In genomic region chr17:7777017-7777416, GRCh38 we compare ENCODE assay signal across 2 cellular contexts.
TF ChIP-seq lines count a peak whose summit lies in the region.

No MANE protein-coding gene starts in this region.

TF ChIP-seq in GM23338, 12 proteins besides CTCF, POLR2A, EP300 and RAD21 (continued from another document):
- TF ChIP-seq, protein P1, sequence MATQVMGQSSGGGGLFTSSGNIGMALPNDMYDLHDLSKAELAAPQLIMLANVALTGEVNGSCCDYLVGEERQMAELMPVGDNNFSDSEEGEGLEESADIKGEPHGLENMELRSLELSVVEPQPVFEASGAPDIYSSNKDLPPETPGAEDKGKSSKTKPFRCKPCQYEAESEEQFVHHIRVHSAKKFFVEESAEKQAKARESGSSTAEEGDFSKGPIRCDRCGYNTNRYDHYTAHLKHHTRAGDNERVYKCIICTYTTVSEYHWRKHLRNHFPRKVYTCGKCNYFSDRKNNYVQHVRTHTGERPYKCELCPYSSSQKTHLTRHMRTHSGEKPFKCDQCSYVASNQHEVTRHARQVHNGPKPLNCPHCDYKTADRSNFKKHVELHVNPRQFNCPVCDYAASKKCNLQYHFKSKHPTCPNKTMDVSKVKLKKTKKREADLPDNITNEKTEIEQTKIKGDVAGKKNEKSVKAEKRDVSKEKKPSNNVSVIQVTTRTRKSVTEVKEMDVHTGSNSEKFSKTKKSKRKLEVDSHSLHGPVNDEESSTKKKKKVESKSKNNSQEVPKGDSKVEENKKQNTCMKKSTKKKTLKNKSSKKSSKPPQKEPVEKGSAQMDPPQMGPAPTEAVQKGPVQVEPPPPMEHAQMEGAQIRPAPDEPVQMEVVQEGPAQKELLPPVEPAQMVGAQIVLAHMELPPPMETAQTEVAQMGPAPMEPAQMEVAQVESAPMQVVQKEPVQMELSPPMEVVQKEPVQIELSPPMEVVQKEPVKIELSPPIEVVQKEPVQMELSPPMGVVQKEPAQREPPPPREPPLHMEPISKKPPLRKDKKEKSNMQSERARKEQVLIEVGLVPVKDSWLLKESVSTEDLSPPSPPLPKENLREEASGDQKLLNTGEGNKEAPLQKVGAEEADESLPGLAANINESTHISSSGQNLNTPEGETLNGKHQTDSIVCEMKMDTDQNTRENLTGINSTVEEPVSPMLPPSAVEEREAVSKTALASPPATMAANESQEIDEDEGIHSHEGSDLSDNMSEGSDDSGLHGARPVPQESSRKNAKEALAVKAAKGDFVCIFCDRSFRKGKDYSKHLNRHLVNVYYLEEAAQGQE (IDR thresholded peaks at IDR 0.05; ENCODE audit: unreplicated experiment): no peak
- TF ChIP-seq EZH2 (IDR thresholded peaks at IDR 0.05; ENCODE audit: low read depth, unreplicated experiment) (no peak), STAT1 (IDR thresholded peaks at IDR 0.05; ENCODE audit: unreplicated experiment) (no peak), NANOG (IDR thresholded peaks at IDR 0.05; ENCODE audit: borderline replicate concordance) (no peak), CREB1 (CRISPR knock-in tag; IDR thresholded peaks at IDR 0.05; ENCODE audit: low read depth) (no peak), ETS1 (IDR thresholded peaks at IDR 0.05) (no peak)
- TF ChIP-seq, protein P2, sequence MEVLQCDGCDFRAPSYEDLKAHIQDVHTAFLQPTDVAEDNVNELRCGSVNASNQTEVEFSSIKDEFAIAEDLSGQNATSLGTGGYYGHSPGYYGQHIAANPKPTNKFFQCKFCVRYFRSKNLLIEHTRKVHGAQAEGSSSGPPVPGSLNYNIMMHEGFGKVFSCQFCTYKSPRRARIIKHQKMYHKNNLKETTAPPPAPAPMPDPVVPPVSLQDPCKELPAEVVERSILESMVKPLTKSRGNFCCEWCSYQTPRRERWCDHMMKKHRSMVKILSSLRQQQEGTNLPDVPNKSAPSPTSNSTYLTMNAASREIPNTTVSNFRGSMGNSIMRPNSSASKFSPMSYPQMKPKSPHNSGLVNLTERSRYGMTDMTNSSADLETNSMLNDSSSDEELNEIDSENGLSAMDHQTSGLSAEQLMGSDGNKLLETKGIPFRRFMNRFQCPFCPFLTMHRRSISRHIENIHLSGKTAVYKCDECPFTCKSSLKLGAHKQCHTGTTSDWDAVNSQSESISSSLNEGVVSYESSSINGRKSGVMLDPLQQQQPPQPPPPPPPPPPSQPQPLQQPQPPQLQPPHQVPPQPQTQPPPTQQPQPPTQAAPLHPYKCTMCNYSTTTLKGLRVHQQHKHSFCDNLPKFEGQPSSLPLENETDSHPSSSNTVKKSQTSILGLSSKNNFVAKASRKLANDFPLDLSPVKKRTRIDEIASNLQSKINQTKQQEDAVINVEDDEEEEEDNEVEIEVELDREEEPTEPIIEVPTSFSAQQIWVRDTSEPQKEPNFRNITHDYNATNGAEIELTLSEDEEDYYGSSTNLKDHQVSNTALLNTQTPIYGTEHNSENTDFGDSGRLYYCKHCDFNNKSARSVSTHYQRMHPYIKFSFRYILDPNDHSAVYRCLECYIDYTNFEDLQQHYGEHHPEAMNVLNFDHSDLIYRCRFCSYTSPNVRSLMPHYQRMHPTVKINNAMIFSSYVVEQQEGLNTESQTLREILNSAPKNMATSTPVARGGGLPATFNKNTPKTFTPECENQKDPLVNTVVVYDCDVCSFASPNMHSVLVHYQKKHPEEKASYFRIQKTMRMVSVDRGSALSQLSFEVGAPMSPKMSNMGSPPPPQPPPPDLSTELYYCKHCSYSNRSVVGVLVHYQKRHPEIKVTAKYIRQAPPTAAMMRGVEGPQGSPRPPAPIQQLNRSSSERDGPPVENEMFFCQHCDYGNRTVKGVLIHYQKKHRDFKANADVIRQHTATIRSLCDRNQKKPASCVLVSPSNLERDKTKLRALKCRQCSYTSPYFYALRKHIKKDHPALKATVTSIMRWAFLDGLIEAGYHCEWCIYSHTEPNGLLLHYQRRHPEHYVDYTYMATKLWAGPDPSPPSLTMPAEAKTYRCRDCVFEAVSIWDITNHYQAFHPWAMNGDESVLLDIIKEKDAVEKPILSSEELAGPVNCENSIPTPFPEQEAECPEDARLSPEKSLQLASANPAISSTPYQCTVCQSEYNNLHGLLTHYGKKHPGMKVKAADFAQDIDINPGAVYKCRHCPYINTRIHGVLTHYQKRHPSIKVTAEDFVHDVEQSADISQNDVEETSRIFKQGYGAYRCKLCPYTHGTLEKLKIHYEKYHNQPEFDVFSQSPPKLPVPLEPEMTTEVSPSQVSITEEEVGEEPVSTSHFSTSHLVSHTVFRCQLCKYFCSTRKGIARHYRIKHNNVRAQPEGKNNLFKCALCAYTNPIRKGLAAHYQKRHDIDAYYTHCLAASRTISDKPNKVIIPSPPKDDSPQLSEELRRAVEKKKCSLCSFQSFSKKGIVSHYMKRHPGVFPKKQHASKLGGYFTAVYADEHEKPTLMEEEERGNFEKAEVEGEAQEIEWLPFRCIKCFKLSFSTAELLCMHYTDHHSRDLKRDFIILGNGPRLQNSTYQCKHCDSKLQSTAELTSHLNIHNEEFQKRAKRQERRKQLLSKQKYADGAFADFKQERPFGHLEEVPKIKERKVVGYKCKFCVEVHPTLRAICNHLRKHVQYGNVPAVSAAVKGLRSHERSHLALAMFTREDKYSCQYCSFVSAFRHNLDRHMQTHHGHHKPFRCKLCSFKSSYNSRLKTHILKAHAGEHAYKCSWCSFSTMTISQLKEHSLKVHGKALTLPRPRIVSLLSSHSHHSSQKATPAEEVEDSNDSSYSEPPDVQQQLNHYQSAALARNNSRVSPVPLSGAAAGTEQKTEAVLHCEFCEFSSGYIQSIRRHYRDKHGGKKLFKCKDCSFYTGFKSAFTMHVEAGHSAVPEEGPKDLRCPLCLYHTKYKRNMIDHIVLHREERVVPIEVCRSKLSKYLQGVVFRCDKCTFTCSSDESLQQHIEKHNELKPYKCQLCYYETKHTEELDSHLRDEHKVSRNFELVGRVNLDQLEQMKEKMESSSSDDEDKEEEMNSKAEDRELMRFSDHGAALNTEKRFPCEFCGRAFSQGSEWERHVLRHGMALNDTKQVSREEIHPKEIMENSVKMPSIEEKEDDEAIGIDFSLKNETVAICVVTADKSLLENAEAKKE (CRISPR knock-in tag; IDR thresholded peaks at IDR 0.05): no peak

TF ChIP-seq in WTC11, 78 proteins besides CTCF, POLR2A, EP300 and RAD21 (continued from another document):
- TF ChIP-seq, protein P3, sequence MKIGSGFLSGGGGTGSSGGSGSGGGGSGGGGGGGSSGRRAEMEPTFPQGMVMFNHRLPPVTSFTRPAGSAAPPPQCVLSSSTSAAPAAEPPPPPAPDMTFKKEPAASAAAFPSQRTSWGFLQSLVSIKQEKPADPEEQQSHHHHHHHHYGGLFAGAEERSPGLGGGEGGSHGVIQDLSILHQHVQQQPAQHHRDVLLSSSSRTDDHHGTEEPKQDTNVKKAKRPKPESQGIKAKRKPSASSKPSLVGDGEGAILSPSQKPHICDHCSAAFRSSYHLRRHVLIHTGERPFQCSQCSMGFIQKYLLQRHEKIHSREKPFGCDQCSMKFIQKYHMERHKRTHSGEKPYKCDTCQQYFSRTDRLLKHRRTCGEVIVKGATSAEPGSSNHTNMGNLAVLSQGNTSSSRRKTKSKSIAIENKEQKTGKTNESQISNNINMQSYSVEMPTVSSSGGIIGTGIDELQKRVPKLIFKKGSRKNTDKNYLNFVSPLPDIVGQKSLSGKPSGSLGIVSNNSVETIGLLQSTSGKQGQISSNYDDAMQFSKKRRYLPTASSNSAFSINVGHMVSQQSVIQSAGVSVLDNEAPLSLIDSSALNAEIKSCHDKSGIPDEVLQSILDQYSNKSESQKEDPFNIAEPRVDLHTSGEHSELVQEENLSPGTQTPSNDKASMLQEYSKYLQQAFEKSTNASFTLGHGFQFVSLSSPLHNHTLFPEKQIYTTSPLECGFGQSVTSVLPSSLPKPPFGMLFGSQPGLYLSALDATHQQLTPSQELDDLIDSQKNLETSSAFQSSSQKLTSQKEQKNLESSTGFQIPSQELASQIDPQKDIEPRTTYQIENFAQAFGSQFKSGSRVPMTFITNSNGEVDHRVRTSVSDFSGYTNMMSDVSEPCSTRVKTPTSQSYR (CRISPR knock-in tag; IDR thresholded peaks at IDR 0.05): no peak
- TF ChIP-seq ATF1 (CRISPR knock-in tag; IDR thresholded peaks at IDR 0.05): no peak
- TF ChIP-seq SMAD3 (CRISPR knock-in tag; IDR thresholded peaks at IDR 0.05; ENCODE audit: borderline replicate concordance): no peak
- TF ChIP-seq E2F5 (CRISPR knock-in tag; IDR thresholded peaks at IDR 0.05): no peak
- TF ChIP-seq SP1 (CRISPR knock-in tag; conservative IDR thresholded peaks at IDR 0.05): no peak
TF ChIP-seq in WTC11: peak in this region for 0.
